In genomic region chr5:52709171-52709925, GRCh38 we compare ENCODE assay signal across 10 cellular contexts.
DNase-seq lines count a peak whose midpoint lies in the region; ATAC-seq and TF ChIP-seq lines count a peak whose summit lies in the region.
"Had no signal": no experiment of that assay in that cellular context is flagged by ENCODE, and none has a peak within 500 bp of the region (broad histone marks: within the 10 kb centered on the region; RNA-seq: fewer than 3 reads in every experiment).

No MANE protein-coding gene starts in this region.

- H3K27ac ChIP-seq in GM23338 (ENCODE audit: low read depth) (no peak overlapping the region), Karpas-422 (ENCODE audit: low read length) (no peak overlapping the region), esophagus squamous epithelium (peak overlapping the region in 2 of 4 donors; percentile 3 to 34)
- H3K27ac ChIP-seq: cardiac muscle cell, HL-60 had no signal

- no peaks in the 10 kb centered on the region for H3K36me3 Mint-ChIP-seq in GM23338 (ENCODE audit: low read depth)

- H3K4me1 Mint-ChIP-seq in GM23338, result peaks cover 11% of the 10 kb centered on the region; the same call in 2 of the 3 replicates

- 37 to 59% methylated on average over 6 of the region's 6 CpGs for WGBS in esophagus squamous epithelium, 2 donors

- H3K4me3 Mint-ChIP-seq in GM23338, result no peak overlapping the region

- no peak overlapping the region for H3K9ac ChIP-seq in Karpas-422 (ENCODE audit: low read length)

- H3K79me2 ChIP-seq in GM23338 (replicated peaks; ENCODE audit: insufficient read depth) (no peaks in the 10 kb centered on the region), Karpas-422 (ENCODE audit: low read length) (no peaks in the 10 kb centered on the region)

- DNase-seq in H4 (ENCODE audit: low spot score) (peak; percentile 66), RPMI7951 (ENCODE audit: low read depth) (peak; percentile 95), kidney tubule cell (ENCODE audit: low spot score) (peak; percentile 67), GM23338 (ENCODE audit: low spot score) (no peak), Karpas-422 (no peak), NCI-H82 treated with DMSO at 0.1 percent for 48 hours (lab: John Stamatoyannopoulos, UW; ENCODE audit: unreplicated experiment) (no peak), esophagus squamous epithelium (lab: John Stamatoyannopoulos, UW) (no peak)

- H3K27me3 ChIP-seq in GM23338 (ENCODE audit: insufficient read depth) (no peaks in the 10 kb centered on the region), Karpas-422 (ENCODE audit: low read length) (no peaks in the 10 kb centered on the region), esophagus squamous epithelium (no peaks in the 10 kb centered on the region)
- H3K27me3 ChIP-seq: cardiac muscle cell had no signal

- TF ChIP-seq CTCF in GM23338 (conservative IDR thresholded peaks at IDR 0.05; ENCODE audit: low read depth in 2 of 2) (no peak), esophagus squamous epithelium (IDR thresholded peaks at IDR 0.05) (no peak)

- intact Hi-C loops in esophagus squamous epithelium (cut with DNase I), result no loop called here

- H2AFZ ChIP-seq in GM23338 (no peak overlapping the region), Karpas-422 (ENCODE audit: low read length) (no peak overlapping the region)

- no peaks in the 10 kb centered on the region for H3F3A ChIP-seq in GM23338 (replicated peaks; ENCODE audit: low read depth)

- H3K4me3 ChIP-seq in GM23338 (no peak overlapping the region), Karpas-422 (ENCODE audit: low read length) (no peak overlapping the region), esophagus squamous epithelium (no peak overlapping the region)
- H3K4me3 ChIP-seq: cardiac muscle cell had no signal

- H3K9me3 ChIP-seq in Karpas-422 (ENCODE audit: low read length), result no peaks in the 10 kb centered on the region
- no peaks in the 10 kb centered on the region for H3K9me3 ChIP-seq in esophagus squamous epithelium

- H3K9me2 ChIP-seq in GM23338 (ENCODE audit: insufficient read depth) (no peaks in the 10 kb centered on the region), Karpas-422 (replicated peaks; ENCODE audit: insufficient read depth, low read length) (no peaks in the 10 kb centered on the region)

- H3K4me1 ChIP-seq in GM23338 (ENCODE audit: insufficient read depth) (peaks cover 8% of the 10 kb centered on the region; the same call in 1 of the 2 replicates), Karpas-422 (ENCODE audit: low read length) (no peaks in the 10 kb centered on the region), esophagus squamous epithelium (peaks cover 0 to 20% (median 0%) of the 10 kb centered on the region in 3 donors)

- no peak overlapping the region for H3K4me2 ChIP-seq in GM23338
- no peak overlapping the region for H3K4me2 ChIP-seq in Karpas-422 (ENCODE audit: low read depth, low read length, poor library complexity, severe bottlenecking)

- no peaks in the 10 kb centered on the region for H3K9me3 Mint-ChIP-seq in GM23338

- H3K27ac Mint-ChIP-seq in GM23338, result no peak overlapping the region

- ATAC-seq in GM18498 (IDR thresholded peaks at IDR 0.05; ENCODE audit: unreplicated experiment), result peak; percentile 83
- ATAC-seq in GM23338, result no peak

- H3K27me3 Mint-ChIP-seq in GM23338 (ENCODE audit: insufficient read depth, low read depth, poor library complexity), result peaks cover 3% of the 10 kb centered on the region

- no peak for TF ChIP-seq POLR2A in esophagus squamous epithelium (IDR thresholded peaks at IDR 0.05)

- H4K20me1 ChIP-seq in GM23338 (replicated peaks; ENCODE audit: insufficient read depth), result no peaks in the 10 kb centered on the region
- no peaks in the 10 kb centered on the region for H4K20me1 ChIP-seq in Karpas-422 (ENCODE audit: insufficient read depth, low read depth, low read length)

- H3K36me3 ChIP-seq in GM23338 (ENCODE audit: insufficient read depth) (no peaks in the 10 kb centered on the region), Karpas-422 (ENCODE audit: insufficient read depth, low read length) (no peaks in the 10 kb centered on the region), esophagus squamous epithelium (no peaks in the 10 kb centered on the region)
- H3K36me3 ChIP-seq: cardiac muscle cell had no signal

TF ChIP-seq in GM23338, 12 proteins besides CTCF, POLR2A, EP300 and RAD21 (continues in another document):
- TF ChIP-seq NANOG (IDR thresholded peaks at IDR 0.05; ENCODE audit: borderline replicate concordance) (no peak), CREB1 (CRISPR knock-in tag; IDR thresholded peaks at IDR 0.05; ENCODE audit: low read depth) (no peak), EZH2 (IDR thresholded peaks at IDR 0.05; ENCODE audit: low read depth, unreplicated experiment) (no peak), ZNF114 (CRISPR knock-in tag; IDR thresholded peaks at IDR 0.05) (no peak), ZNF462 (CRISPR knock-in tag; IDR thresholded peaks at IDR 0.05) (no peak), JUNB (IDR thresholded peaks at IDR 0.05; ENCODE audit: unreplicated experiment) (no peak), ZNF331 (CRISPR knock-in tag; IDR thresholded peaks at IDR 0.05; ENCODE audit: low read depth) (no peak), POLR2AphosphoS5 (IDR thresholded peaks at IDR 0.05; ENCODE audit: low read depth) (no peak), EZH2phosphoT487 (IDR thresholded peaks at IDR 0.05; ENCODE audit: unreplicated experiment) (no peak)

Comparison
In these comparisons a context has a peak if more than half of its experiments do, and no peak if none do; other contexts are left out.
1. DNase-seq: peak in H4 (single experiment), RPMI7951 (single experiment) and kidney tubule cell (single experiment); none in GM23338 (single experiment), Karpas-422 (single experiment), NCI-H82 treated with DMSO at 0.1 percent for 48 hours (single experiment) and esophagus squamous epithelium (single experiment).